Comparison of ENCODE assay signal across 12 cellular contexts in the genomic region with DNA sequence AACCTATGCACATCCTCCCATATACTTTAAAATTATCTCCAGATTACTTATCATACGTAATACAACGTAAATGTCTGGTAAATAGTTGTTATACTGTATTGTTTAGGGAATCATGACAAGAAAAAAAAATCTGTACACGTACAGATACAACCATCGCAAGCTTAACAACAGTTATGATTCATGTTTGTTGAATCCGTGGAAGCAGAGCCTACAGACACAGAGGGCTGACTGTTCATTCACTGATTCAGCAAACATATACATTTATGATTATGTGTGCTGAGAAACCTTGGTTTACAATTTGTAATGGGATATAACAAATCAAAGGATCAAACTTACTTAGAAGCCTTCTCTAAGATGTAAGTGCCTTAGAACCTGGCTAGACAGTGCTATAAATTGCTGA. TPM values are rescaled to one million over a fixed set of nuclear protein-coding genes. Genes with fewer than 3 reads are reported as not detected.
DNase-seq lines count a peak whose midpoint lies in the region; ATAC-seq, FAIRE-seq and TF ChIP-seq lines count a peak whose summit lies in the region.
"Had no signal": no experiment of that assay in that cellular context is flagged by ENCODE, and none has a peak within 500 bp of the region (broad histone marks: within the 10 kb centered on the region; RNA-seq: fewer than 3 reads in every experiment).

No MANE protein-coding gene starts in this region.

- H3K27ac Mint-ChIP-seq in CD4-positive, alpha-beta T cell, result peak overlapping the region; percentile 24

- H3K4me3 ChIP-seq in IMR-90 (ENCODE audit: insufficient read depth, low read depth, low read length), result no peak overlapping the region
- no peak overlapping the region; the same call in 1 of the 2 replicates for H3K4me3 ChIP-seq in K562
- H3K4me3 ChIP-seq in mucosa of stomach (ENCODE audit: low read length), result peak overlapping the region; percentile 95
- no peak overlapping the region for H3K4me3 ChIP-seq in sigmoid colon
- H3K4me3 ChIP-seq: body of pancreas had no signal

- no peaks in the 10 kb centered on the region for H4K20me1 ChIP-seq in IMR-90 (ENCODE audit: insufficient read depth, low read length)
- no peaks in the 10 kb centered on the region for H4K20me1 ChIP-seq in K562 (replicated peaks; ENCODE audit: control insufficient read depth, insufficient read depth, low read length)

- H3K9me1 ChIP-seq in IMR-90 (ENCODE audit: insufficient read depth, low read length), result peaks cover 4% of the 10 kb centered on the region; the same call in 1 of the 2 replicates
- H3K9me1 ChIP-seq in K562 (ENCODE audit: control insufficient read depth, insufficient read depth, low read length), result no peaks in the 10 kb centered on the region

- TF ChIP-seq RAD21 in IMR-90 (IDR thresholded peaks at IDR 0.05; ENCODE audit: low read length) (no peak), K562 (CRISPR knock-in tag; conservative IDR thresholded peaks at IDR 0.05 in 1 of 2, IDR thresholded peaks at IDR 0.05 in 1 of 2) (no peak)

- peaks cover 25 to 29% of the 10 kb centered on the region in 2 experiments for H3K79me1 ChIP-seq in IMR-90 (ENCODE audit: low read depth in 1 of 2, low read length in 2 of 2)

- H3K4me2 ChIP-seq in IMR-90 (ENCODE audit: low read depth, low read length), result peak overlapping the region; percentile 49
- H3K4me2 ChIP-seq in K562 (ENCODE audit: insufficient read depth, low read length), result 0 out of 2 replicates have a peak overlapping the region, but pooled peaks have one; percentile 13

- dilution Hi-C loops in IMR-90 (cut with HindIII; ENCODE audit: low sequenced_read_pairs, unreplicated experiment), result no loop called here

- H2BK120ac ChIP-seq in IMR-90 (ENCODE audit: low read depth, low read length), result no peak overlapping the region

- in situ Hi-C loops in IMR-90 (cut with MboI; ENCODE audit: low sequenced_read_pairs), result no loop called here
- in situ Hi-C loops in K562 (cut with MboI), result no loop called here

- H3K27ac ChIP-seq in CD4-positive, alpha-beta T cell (ENCODE audit: low read depth, low read length), result no peak overlapping the region
- H3K27ac ChIP-seq in IMR-90 (ENCODE audit: insufficient read depth, low read length) (no peak overlapping the region), K562 (ENCODE audit: extremely low read depth, low read depth, low read length) (no peak overlapping the region), sigmoid colon (no peak overlapping the region)
- H3K27ac ChIP-seq: body of pancreas, prostate gland had no signal

- BruUV-seq in IMR-90 (replicated peaks; lab: Mats Ljungman, UMichigan) (no TSS peak), K562 (replicated peaks; lab: Mats Ljungman, UMichigan) (no TSS peak)

- no peak for TF ChIP-seq CTCF in CD4-positive, alpha-beta T cell (IDR thresholded peaks at IDR 0.05)
- TF ChIP-seq CTCF in IMR-90 (conservative IDR thresholded peaks at IDR 0.05; ENCODE audit: low read depth, low read length) (no peak), K562 (IDR thresholded peaks at IDR 0.05 in 2 of 3, conservative IDR thresholded peaks at IDR 0.05 in 1 of 3; ENCODE audit: insufficient read depth in 2 of 3, low read depth in 1 of 3, low read length in 3 of 3) (no peak), sigmoid colon (IDR thresholded peaks at IDR 0.05) (no peak)

- H2AFZ ChIP-seq in IMR-90 (replicated peaks; ENCODE audit: low read length, poor library complexity), result no peak overlapping the region
- H2AFZ ChIP-seq in K562 (ENCODE audit: low read depth, low read length), result no peak overlapping the region

- no peak overlapping the region for H2BK15ac ChIP-seq in IMR-90 (ENCODE audit: low read depth, low read length)

- no peak overlapping the region for H4K8ac ChIP-seq in IMR-90 (ENCODE audit: low read depth in 2 of 2, low read length in 2 of 2)

- peaks cover 83% of the 10 kb centered on the region for H3K36me3 Mint-ChIP-seq in CD4-positive, alpha-beta T cell (ENCODE audit: low read depth)

- no peak for DNase-seq in CD4-positive, alpha-beta T cell
- no peak for DNase-seq in IMR-90
- no peak for DNase-seq in K562 (ENCODE audit: extremely low read depth in 1 of 4, low spot score in 3 of 4)
- no peak for DNase-seq in sigmoid colon
- DNase-seq in NCI-H510A treated with DMSO at 0.1 percent for 48 hours (lab: John Stamatoyannopoulos, UW), result no peak
- DNase-seq in NCI-H2029 (lab: John Stamatoyannopoulos, UW), result no peak
- no peak for DNase-seq in left lobe of liver (ENCODE audit: low spot score)
- DNase-seq: body of pancreas, DMS153, NCI-H510A had no signal

- H2BK20ac ChIP-seq in IMR-90 (ENCODE audit: low read depth, low read length), result no peak overlapping the region

- intact Hi-C loops in CD4-positive, alpha-beta T cell (cut with DNase I, micrococcal nuclease), result loop anchor here (5.0 to 10.0 kb wide), 5 partner anchors 309 to 688 kb away; partner anchors contain the start of genes ZNF146 (in 1 of the 2), ZNF383 (in 1 of the 2), ZNF420 (in 1 of the 2) and ZNF585A (in 1 of the 2)
- intact Hi-C loops in IMR-90 (cut with micrococcal nuclease) (no loop called here), K562 (cut with micrococcal nuclease) (no loop called here), sigmoid colon (cut with DNase I) (loop anchor here (5.0 kb wide), 2 partner anchors 46 to 161 kb away; partner anchors contain the start of genes ZNF529 and ZNF567)

- no peak for TF ChIP-seq EP300 in K562 (IDR thresholded peaks at IDR 0.05; ENCODE audit: low read length)
- TF ChIP-seq EP300 in sigmoid colon (IDR thresholded peaks at IDR 0.05), result no peak

- TF ChIP-seq POLR2A in IMR-90 (IDR thresholded peaks at IDR 0.05; ENCODE audit: low read depth, low read length) (no peak), K562 (conservative IDR thresholded peaks at IDR 0.05) (no peak), sigmoid colon (IDR thresholded peaks at IDR 0.05) (no peak)

- no peak overlapping the region for H2AK5ac ChIP-seq in IMR-90 (ENCODE audit: low read depth, low read length)

- no peak overlapping the region for H4K5ac ChIP-seq in IMR-90 (ENCODE audit: low read depth, low read length)

- H2AK9ac ChIP-seq in IMR-90 (replicated peaks; ENCODE audit: low read depth, low read length, poor library complexity), result no peak overlapping the region

- H3K27me3 Mint-ChIP-seq in CD4-positive, alpha-beta T cell, result no peaks in the 10 kb centered on the region

- peaks cover 29% of the 10 kb centered on the region for H3K79me2 ChIP-seq in K562 (ENCODE audit: control insufficient read depth, insufficient read depth, low read length)

- peak overlapping the region; percentile 79 for H3K4me3 Mint-ChIP-seq in CD4-positive, alpha-beta T cell

- H3K9me3 Mint-ChIP-seq in CD4-positive, alpha-beta T cell, result peaks cover 14% of the 10 kb centered on the region

- H3K23ac ChIP-seq in IMR-90 (ENCODE audit: low read depth, low read length), result no peak overlapping the region

- H3K18ac ChIP-seq in IMR-90 (ENCODE audit: low read depth, low read length), result no peak overlapping the region

- H3K4ac ChIP-seq in IMR-90 (ENCODE audit: low read depth, low read length), result no peak overlapping the region

- WGBS in IMR-90 (ENCODE audit: extremely low coverage in 2 of 2, insufficient read length in 1 of 2), 2 experiments, result no CpG with 5 or more reads among the region's 5 CpGs
- 76% methylated on average over 5 of the region's 5 CpGs for WGBS in K562 (ENCODE audit: insufficient coverage, low coverage, missing lambda C conversion rate)
- 77 to 86% methylated on average over 5 of the region's 5 CpGs for WGBS in sigmoid colon, 2 donors

- peaks cover 29% of the 10 kb centered on the region for H3K4me1 Mint-ChIP-seq in CD4-positive, alpha-beta T cell (ENCODE audit: low read depth)

- H3K4me1 ChIP-seq in IMR-90 (ENCODE audit: control insufficient read depth, insufficient read depth, low read length) (0 out of 2 replicates have a peak, but pooled peaks cover 1% of the 10 kb centered on the region), K562 (replicated peaks in 1 of 2; ENCODE audit: control insufficient read depth in 2 of 2, insufficient read depth in 2 of 2, low read length in 2 of 2) (peaks cover 3 to 4% of the 10 kb centered on the region in 2 experiments; a peak in 3 of 5 replicates), mucosa of stomach (ENCODE audit: control insufficient read depth, insufficient read depth, low read length) (no peaks in the 10 kb centered on the region), sigmoid colon (peaks cover 0 to 21% (median 18%) of the 10 kb centered on the region in 4 donors)
- H3K4me1 ChIP-seq: prostate gland had no signal

- no peak overlapping the region for H4K91ac ChIP-seq in IMR-90 (ENCODE audit: insufficient read depth, low read depth, low read length)

- ATAC-seq in CD4-positive, alpha-beta T cell (ENCODE audit: poor library complexity), result no peak
- no peak for ATAC-seq in IMR-90 (ENCODE audit: low read depth)
- no peak for ATAC-seq in K562
- no peak for ATAC-seq in left lobe of liver
- ATAC-seq: body of pancreas had no signal

- POLR2A ChIA-PET in CD4-positive, alpha-beta T cell (lab: Charles Lee), result interaction anchor here (2.9 kb wide), 1 partner anchor 37 kb away, joined by 53 read pairs; the partner anchor contains the start of gene ZNF566
- POLR2A ChIA-PET in IMR-90 (lab: Charles Lee; ENCODE audit: unreplicated experiment), result no interaction called here
- POLR2A ChIA-PET in K562 (lab: Yijun Ruan, JAX), result no interaction called here

- no peaks in the 10 kb centered on the region for H3K27me3 ChIP-seq in CD4-positive, alpha-beta T cell (ENCODE audit: control insufficient read depth, insufficient read depth, low read length)
- H3K27me3 ChIP-seq in IMR-90 (ENCODE audit: control insufficient read depth, insufficient read depth, low read length), result no peaks in the 10 kb centered on the region
- H3K27me3 ChIP-seq in K562 (ENCODE audit: control insufficient read depth in 2 of 2, insufficient read depth in 2 of 2, low read length in 2 of 2), result no peaks in the 10 kb centered on the region
- no peaks in the 10 kb centered on the region for H3K27me3 ChIP-seq in mucosa of stomach (ENCODE audit: control insufficient read depth, insufficient read depth, low read length)
- H3K27me3 ChIP-seq in sigmoid colon, result no peaks in the 10 kb centered on the region
- H3K27me3 ChIP-seq: body of pancreas had no signal

- H3K9me3 ChIP-seq in CD4-positive, alpha-beta T cell (ENCODE audit: control insufficient read depth, low read length), result peaks cover 37% of the 10 kb centered on the region
- H3K9me3 ChIP-seq in IMR-90 (ENCODE audit: control insufficient read depth, insufficient read depth, low read length) (peaks cover 28% of the 10 kb centered on the region), K562 (replicated peaks; ENCODE audit: control insufficient read depth, insufficient read depth, low read depth, low read length) (no peaks in the 10 kb centered on the region; the same call in 1 of the 2 replicates), mucosa of stomach (ENCODE audit: control insufficient read depth, low read length) (no peaks in the 10 kb centered on the region), sigmoid colon (peaks cover 2 to 21% (median 7%) of the 10 kb centered on the region in 4 donors)
- H3K9me3 ChIP-seq: prostate gland had no signal

- CTCF ChIA-PET in CD4-positive, alpha-beta T cell (lab: Charles Lee), result interaction anchor here (1.4 kb wide), 1 partner anchor 37 kb away, joined by 4 read pairs; the partner anchor contains the start of gene ZNF566
- CTCF ChIA-PET in IMR-90 (lab: Yijun Ruan, JAX) (no interaction called here), K562 (lab: Yijun Ruan, JAX; ENCODE audit: low intra/inter-chr PET ratio) (no interaction called here)

- no peak overlapping the region for H3K9ac ChIP-seq in IMR-90 (ENCODE audit: low read depth, low read length)
- no peak overlapping the region for H3K9ac ChIP-seq in K562 (ENCODE audit: insufficient read depth in 1 of 2, low read depth in 2 of 2, low read length in 2 of 2)
- no peak overlapping the region for H3K9ac ChIP-seq in mucosa of stomach (ENCODE audit: low read length)

- no peak for FAIRE-seq in K562 (lab: Jason Lieb, UNC)

- H2BK5ac ChIP-seq in IMR-90 (ENCODE audit: low read depth, low read length, poor library complexity, severe bottlenecking), result no peak overlapping the region

- peaks cover 23% of the 10 kb centered on the region for H3K36me3 ChIP-seq in IMR-90 (ENCODE audit: control insufficient read depth, insufficient read depth, low read length)
- peaks cover 12% of the 10 kb centered on the region; the same call in 2 of the 3 replicates for H3K36me3 ChIP-seq in K562 (ENCODE audit: control insufficient read depth, insufficient read depth, low read length)
- no peaks in the 10 kb centered on the region for H3K36me3 ChIP-seq in mucosa of stomach (ENCODE audit: control insufficient read depth, insufficient read depth, low read length)
- H3K36me3 ChIP-seq in sigmoid colon, result peaks cover 5 to 36% (median 23%) of the 10 kb centered on the region in 4 donors
- H3K36me3 ChIP-seq: prostate gland had no signal

- H3K14ac ChIP-seq in IMR-90 (replicated peaks; ENCODE audit: low read depth, low read length), result no peak overlapping the region

- H3K56ac ChIP-seq in IMR-90 (ENCODE audit: extremely low read depth, insufficient read depth, low read length), result no peak overlapping the region

RNA-seq across cellular contexts. Expression of gene ZNF260, which starts 1.5 kb away (rescaled TPM):
- 1 to 10 TPM; 2.0 to 5.0 TPM for total RNA-seq in CD4-positive, alpha-beta T cell
- total RNA-seq in IMR-90 (2012; rRNA removed), result 11.3 and 15.0 TPM in 2 replicates
- polyA plus RNA-seq in IMR-90 (2012; rRNA removed), result 2.5 and 4.0 TPM in 2 replicates
- polyA plus RNA-seq in IMR-90 (2012; cell fraction: cytosol; rRNA removed), result 0.55 and 0.84 TPM in 2 replicates
- 3.2 and 4.7 TPM in 2 replicates for polyA plus RNA-seq in IMR-90 (2012; cell fraction: nucleus; rRNA removed; ENCODE audit: low replicate concordance)
- total RNA-seq in K562 (2011; cell fraction: chromatin; rRNA removed; ENCODE audit: low replicate concordance), result 15.5 and 29.5 TPM in 2 replicates
- 16.2 and 16.3 TPM in 2 replicates for total RNA-seq in K562 (2011; cell fraction: nucleolus; rRNA removed)
- total RNA-seq in K562 (2011; cell fraction: nucleoplasm; rRNA removed), result 16.2 and 28.6 TPM in 2 replicates
- total RNA-seq in K562 (2014; rRNA removed), result 4.4 and 4.8 TPM in 2 replicates
- total RNA-seq in K562 (2014; rRNA removed; fragmentation: Illumina TruSeq; extraction: Trizol), result 14.9 and 17.1 TPM in 2 replicates
- 15.5 and 16.6 TPM in 2 replicates for total RNA-seq in K562 (2015; rRNA removed; fragmentation: Illumina TruSeq; extraction: Trizol)
- total RNA-seq in K562 (2021), result 5.8 and 7.3 TPM in 2 replicates
- polyA plus RNA-seq in K562 (2011; rRNA removed), result 10.2 and 10.6 TPM in 2 replicates
- 1.8 and 3.4 TPM in 2 replicates for polyA plus RNA-seq in K562 (2011; cell fraction: cytosol; rRNA removed)
- polyA plus RNA-seq in K562 (2011; cell fraction: nucleus; rRNA removed), result 2.0 and 4.6 TPM in 2 replicates
- 3.4 and 6.8 TPM in 2 replicates for polyA plus RNA-seq in K562 (2012)
- 6.8 and 8.5 TPM in 2 replicates for polyA plus RNA-seq in K562 (2014; fragmentation: Illumina TruSeq; extraction: Trizol)
- polyA plus RNA-seq in K562 (2014; fragmentation: Nextera tagmentation; extraction: Ambion mirVana), result 1 to 10 TPM; 2.6 to 3.7 TPM
- 5.2 TPM in 2 replicates for polyA plus RNA-seq in K562 (2014; rRNA removed)
- polyA minus RNA-seq in K562 (2011; rRNA and poly(A)+ RNA removed), result 15.9 and 20.0 TPM in 2 replicates
- polyA minus RNA-seq in K562 (2011; cell fraction: cytosol; rRNA and poly(A)+ RNA removed), result 5.2 and 11.9 TPM in 2 replicates
- polyA minus RNA-seq in K562 (2011; cell fraction: nucleus; rRNA and poly(A)+ RNA removed), result 12.8 and 14.9 TPM in 2 replicates
- 10 to 100 TPM in 3 of 4 donors, 1 to 10 TPM in 1; 5.7 to 11.9 (median 11.0) TPM for total RNA-seq in sigmoid colon
- polyA plus RNA-seq in sigmoid colon, result 1 to 10 TPM; 1.8 to 3.5 (median 2.8) TPM
- total RNA-seq in left lobe of liver, result 4.1 TPM

RNA-seq across cellular contexts. Expression of gene ZNF566, which starts 37.2 kb away (rescaled TPM):
- total RNA-seq in CD4-positive, alpha-beta T cell, result 1 to 10 TPM; 6.3 to 6.8 TPM
- 4.8 and 8.6 TPM in 2 replicates for total RNA-seq in IMR-90 (2012; rRNA removed)
- 1.3 and 3.0 TPM in 2 replicates for polyA plus RNA-seq in IMR-90 (2012; rRNA removed)
- polyA plus RNA-seq in IMR-90 (2012; cell fraction: cytosol; rRNA removed), result 1.2 and 1.4 TPM in 2 replicates
- polyA plus RNA-seq in IMR-90 (2012; cell fraction: nucleus; rRNA removed; ENCODE audit: low replicate concordance), result 2.4 and 5.7 TPM in 2 replicates
- 29.0 and 62.2 TPM in 2 replicates for total RNA-seq in K562 (2011; cell fraction: chromatin; rRNA removed; ENCODE audit: low replicate concordance)
- total RNA-seq in K562 (2011; cell fraction: nucleolus; rRNA removed), result 16.2 and 17.6 TPM in 2 replicates
- total RNA-seq in K562 (2011; cell fraction: nucleoplasm; rRNA removed), result 33.0 and 39.2 TPM in 2 replicates
- 5.3 and 5.5 TPM in 2 replicates for total RNA-seq in K562 (2014; rRNA removed)
- 10.6 and 15.2 TPM in 2 replicates for total RNA-seq in K562 (2014; rRNA removed; fragmentation: Illumina TruSeq; extraction: Trizol)
- total RNA-seq in K562 (2015; rRNA removed; fragmentation: Illumina TruSeq; extraction: Trizol), result 6.3 and 7.6 TPM in 2 replicates
- 7.9 and 9.7 TPM in 2 replicates for total RNA-seq in K562 (2021)
- 9.0 and 11.4 TPM in 2 replicates for polyA plus RNA-seq in K562 (2011; rRNA removed)
- 5.0 and 6.5 TPM in 2 replicates for polyA plus RNA-seq in K562 (2011; cell fraction: cytosol; rRNA removed)
- 4.9 and 6.1 TPM in 2 replicates for polyA plus RNA-seq in K562 (2011; cell fraction: nucleus; rRNA removed)
- 5.5 and 5.6 TPM in 2 replicates for polyA plus RNA-seq in K562 (2012)
- 6.2 and 8.4 TPM in 2 replicates for polyA plus RNA-seq in K562 (2014; fragmentation: Illumina TruSeq; extraction: Trizol)
- 10 to 100 TPM in 1 of 2 experiments, 1 to 10 TPM in 1; 9.9 to 11.2 TPM for polyA plus RNA-seq in K562 (2014; fragmentation: Nextera tagmentation; extraction: Ambion mirVana)
- polyA plus RNA-seq in K562 (2014; rRNA removed), result 8.0 and 9.8 TPM in 2 replicates
- 17.5 and 17.9 TPM in 2 replicates for polyA minus RNA-seq in K562 (2011; rRNA and poly(A)+ RNA removed)
- 2.7 and 6.7 TPM in 2 replicates for polyA minus RNA-seq in K562 (2011; cell fraction: cytosol; rRNA and poly(A)+ RNA removed)
- 8.3 and 13.0 TPM in 2 replicates for polyA minus RNA-seq in K562 (2011; cell fraction: nucleus; rRNA and poly(A)+ RNA removed)
- 10 to 100 TPM; 15.5 to 21.6 (median 18.4) TPM for total RNA-seq in sigmoid colon
- 1 to 10 TPM; 1.6 to 3.9 (median 2.4) TPM for polyA plus RNA-seq in sigmoid colon
- 4.9 TPM for total RNA-seq in left lobe of liver

RNA-seq across cellular contexts. Expression of gene ZNF529, which starts 46.5 kb away (rescaled TPM):
- 10 to 100 TPM; 39.6 to 42.7 TPM for total RNA-seq in CD4-positive, alpha-beta T cell
- total RNA-seq in IMR-90 (2012; rRNA removed) (6.8 and 8.6 TPM in 2 replicates), K562 (2014; rRNA removed) (4.1 and 5.4 TPM in 2 replicates), K562 (2014; rRNA removed; fragmentation: Illumina TruSeq; extraction: Trizol) (7.9 and 10.5 TPM in 2 replicates), K562 (2015; rRNA removed; fragmentation: Illumina TruSeq; extraction: Trizol) (4.8 and 5.0 TPM in 2 replicates), K562 (2021) (6.2 and 10.4 TPM in 2 replicates), sigmoid colon (10 to 100 TPM; 14.2 to 25.2 (median 20.2) TPM), left lobe of liver (2.6 TPM)
- polyA plus RNA-seq in IMR-90 (2012; rRNA removed) (2.4 and 2.7 TPM in 2 replicates), K562 (2011; rRNA removed) (12.6 and 13.6 TPM in 2 replicates), K562 (2014; fragmentation: Illumina TruSeq; extraction: Trizol) (6.5 and 6.7 TPM in 2 replicates), K562 (2014; fragmentation: Nextera tagmentation; extraction: Ambion mirVana) (1 to 10 TPM; 2.4 to 3.2 TPM), K562 (2014; rRNA removed) (6.3 and 6.9 TPM in 2 replicates), sigmoid colon (1 to 10 TPM in 1 of 3 donors, under 1 TPM in 2; 0.60 to 3.5 (median 0.69) TPM)
- 0.44 and 1.0 TPM in 2 replicates for polyA plus RNA-seq in IMR-90 (2012; cell fraction: cytosol; rRNA removed)
- polyA plus RNA-seq in IMR-90 (2012; cell fraction: nucleus; rRNA removed; ENCODE audit: low replicate concordance), result 3.1 and 7.6 TPM in 2 replicates
- 12.8 and 40.0 TPM in 2 replicates for total RNA-seq in K562 (2011; cell fraction: chromatin; rRNA removed; ENCODE audit: low replicate concordance)
- total RNA-seq in K562 (2011; cell fraction: nucleolus; rRNA removed), result 7.8 and 12.1 TPM in 2 replicates
- 24.3 and 35.0 TPM in 2 replicates for total RNA-seq in K562 (2011; cell fraction: nucleoplasm; rRNA removed)
- 4.2 and 8.5 TPM in 2 replicates for polyA plus RNA-seq in K562 (2011; cell fraction: cytosol; rRNA removed)
- 19.6 and 20.1 TPM in 2 replicates for polyA plus RNA-seq in K562 (2011; cell fraction: nucleus; rRNA removed)
- polyA plus RNA-seq in K562 (2012), result 3.9 and 7.0 TPM in 2 replicates
- 16.7 and 21.4 TPM in 2 replicates for polyA minus RNA-seq in K562 (2011; rRNA and poly(A)+ RNA removed)
- polyA minus RNA-seq in K562 (2011; cell fraction: cytosol; rRNA and poly(A)+ RNA removed), result 6.1 and 6.5 TPM in 2 replicates
- 6.6 and 8.7 TPM in 2 replicates for polyA minus RNA-seq in K562 (2011; cell fraction: nucleus; rRNA and poly(A)+ RNA removed)

Comparison
In these comparisons a context has a peak if more than half of its experiments do, and no peak if none do; other contexts are left out.
1. intact Hi-C loops: an anchor here in CD4-positive, alpha-beta T cell (5.0 to 10.0 kb wide) and sigmoid colon (5.0 kb wide); none called in IMR-90 and K562.